ENCODE assay signal across 22 cellular contexts in genomic region chr7:45625714-45626440, GRCh38. TPM values are rescaled to one million over a fixed set of nuclear protein-coding genes. Genes with fewer than 3 reads are reported as not detected.
DNase-seq lines count a peak whose midpoint lies in the region; ATAC-seq, FAIRE-seq and TF ChIP-seq lines count a peak whose summit lies in the region.
"Had no signal": no experiment of that assay in that cellular context is flagged by ENCODE, and none has a peak within 500 bp of the region (broad histone marks: within the 10 kb centered on the region; RNA-seq: fewer than 3 reads in every experiment).

No MANE protein-coding gene starts in this region.

- intact Hi-C loops in sciatic nerve (cut with DNase I) = no loop called here

- 0 out of 2 replicates have a peak overlapping the region, but pooled peaks have one; percentile 56 for H3K27ac Mint-ChIP-seq in WTC11
- H3K27ac Mint-ChIP-seq: CD8-positive, alpha-beta T cell had no signal

- peaks cover 5% of the 10 kb centered on the region for H3K4me1 Mint-ChIP-seq in WTC11

- no peaks in the 10 kb centered on the region; the same call in 1 of the 2 replicates for H3K27me3 Mint-ChIP-seq in WTC11 (ENCODE audit: low read depth)

- DNase-seq in H4 (ENCODE audit: low spot score) (peak; percentile 93), WTC11 (ENCODE audit: low spot score) (no peak), fibroblast of villous mesenchyme (ENCODE audit: low read depth) (peak; percentile 81), sciatic nerve (ENCODE audit: low spot score) (no peak), HTR-8/SVneo (ENCODE audit: insufficient read length, low spot score) (no peak)
- DNase-seq: ACHN; AML-193; C1 segment of cervical spinal cord; CD8-positive, alpha-beta T cell; DMS53; EL; GF-D8; Karpas-422; MV-4-11; NCI-H1105 treated with DMSO at 0.1 percent for 48 hours; NCI-H2081; NCI-H2171; NCI-H526; Right ventricle myocardium superior had no signal

- POLR2A ChIA-PET in WTC11 (lab: Charles Lee) = no interaction called here

- no peak for FAIRE-seq in HTR-8/SVneo (lab: Jason Lieb, UNC)

- peaks cover 26% of the 10 kb centered on the region for H3K9me3 Mint-ChIP-seq in WTC11
- H3K9me3 Mint-ChIP-seq: CD8-positive, alpha-beta T cell had no signal

- CTCF ChIA-PET in WTC11 (lab: Charles Lee) = interaction anchor here (0.5 to 1.2 kb wide), 2 partner anchors 37 to 70 kb away, joined by 4 read pairs; no protein-coding TSS in a partner anchor

- ATAC-seq in WTC11 (no peak), sciatic nerve (peak; percentile 38), GM21423 (IDR thresholded peaks at IDR 0.05; ENCODE audit: unreplicated experiment) (no peak), GM18909 (IDR thresholded peaks at IDR 0.05; ENCODE audit: poor library complexity, unreplicated experiment) (no peak)
- ATAC-seq: CD8-positive, alpha-beta T cell; HCT116 had no signal

- no peak overlapping the region for H3K4me3 ChIP-seq in fibroblast of villous mesenchyme (ENCODE audit: low read depth, low read length)

- TF ChIP-seq CTCF in WTC11 (IDR thresholded peaks at IDR 0.05) (no peak), fibroblast of villous mesenchyme (IDR thresholded peaks at IDR 0.05; ENCODE audit: insufficient read depth, low read depth, low read length) (no peak)

- peaks cover 30% of the 10 kb centered on the region for H3K36me3 Mint-ChIP-seq in WTC11
- H3K36me3 Mint-ChIP-seq: CD8-positive, alpha-beta T cell had no signal

- no peak overlapping the region for H3K4me3 Mint-ChIP-seq in WTC11
- H3K4me3 Mint-ChIP-seq: CD8-positive, alpha-beta T cell had no signal

TF ChIP-seq in WTC11, 78 proteins besides CTCF, POLR2A, EP300 and RAD21:
- TF ChIP-seq ZNF532 (CRISPR knock-in tag; IDR thresholded peaks at IDR 0.05; ENCODE audit: borderline replicate concordance) (no peak), ERG (CRISPR knock-in tag; IDR thresholded peaks at IDR 0.05) (no peak), GABPB1 (CRISPR knock-in tag; IDR thresholded peaks at IDR 0.05) (no peak), CREB1 (CRISPR knock-in tag; IDR thresholded peaks at IDR 0.05) (no peak), ATF2 (CRISPR knock-in tag; IDR thresholded peaks at IDR 0.05; ENCODE audit: borderline replicate concordance, low read depth) (no peak)

RNA-seq across cellular contexts. Expression of gene ADCY1, which starts 51.7 kb away (rescaled TPM):
- total RNA-seq in H4 (2014; rRNA removed; shearing (Covaris generic)) = 1.6 and 2.3 TPM in 2 replicates
- total RNA-seq in WTC11 (2021) (25.6 to 29.0 TPM (median 26.4 TPM) in 3 replicates), fibroblast of villous mesenchyme (under 0.01 and 0.32 TPM in 2 replicates), sciatic nerve (5.5 TPM)
- total RNA-seq: CD8-positive, alpha-beta T cell had no signal

Comparison
In these comparisons a context has a peak if more than half of its experiments do, and no peak if none do; other contexts are left out.
1. DNase-seq: peak in H4 (single experiment) and fibroblast of villous mesenchyme (single experiment); none in WTC11 (single experiment), sciatic nerve (single experiment) and HTR-8/SVneo (single experiment).